Comparison of ENCODE assay signal across 16 cellular contexts in the genomic region with DNA sequence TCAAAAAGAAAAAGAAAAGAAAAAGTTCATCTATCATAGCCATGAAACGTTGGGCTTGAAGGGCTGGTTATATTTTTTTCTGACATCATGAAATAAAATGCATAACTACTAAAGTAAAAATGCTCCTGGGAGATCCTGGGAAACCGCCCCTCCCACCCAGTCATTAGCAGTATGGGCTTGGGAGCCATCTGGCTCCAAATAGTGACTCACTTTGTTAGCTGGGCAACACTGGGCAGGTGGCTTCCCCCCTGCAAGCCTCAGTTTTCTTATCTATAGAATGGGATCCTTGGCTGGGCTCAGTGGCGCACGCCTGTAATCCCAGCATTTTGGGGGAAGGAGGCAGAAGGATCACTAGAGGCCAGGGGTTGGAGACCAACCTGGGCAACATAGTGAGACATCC.
A peak's percentile ranks its signal among the peaks of the same experiment; 100 is the strongest.
DNase-seq lines count a peak whose midpoint lies in the region; ATAC-seq and TF ChIP-seq lines count a peak whose summit lies in the region.
"Had no signal": no experiment of that assay in that cellular context is flagged by ENCODE, and none has a peak within 500 bp of the region (broad histone marks: within the 10 kb centered on the region; RNA-seq: fewer than 3 reads in every experiment).

No MANE protein-coding gene starts in this region.

- H3K27ac ChIP-seq in WERI-Rb-1, result no peak overlapping the region
- H3K27ac ChIP-seq: BLaER1 had no signal

- no peak overlapping the region for H3K27ac Mint-ChIP-seq in activated naive CD4-positive, alpha-beta T cell treated with anti-CD3 and anti-CD28 coated beads, Interleukin-2, amount 10 ng/mL, durations not matched to agents 7 days and 5 days
- H3K27ac Mint-ChIP-seq: CD8-positive, alpha-beta memory T cell; T-helper 1 cell treated with Interleukin-12 subunit alpha and Interleukin-12 subunit beta and Interleukin-4 antibody, amounts not matched to agents 30 μg/mL and 1 μg/mL, for 36 hours had no signal

- H3K27me3 ChIP-seq in H7 (ENCODE audit: control insufficient read depth, insufficient read depth, low read length) (no peaks in the 10 kb centered on the region), WERI-Rb-1 (ENCODE audit: insufficient read depth, low read depth, severe bottlenecking) (no peaks in the 10 kb centered on the region)
- H3K27me3 ChIP-seq: BLaER1 had no signal

- H3K4me3 ChIP-seq in H7 (ENCODE audit: insufficient read depth, low read depth, low read length) (no peak overlapping the region), WERI-Rb-1 (ENCODE audit: low read depth, low read length) (no peak overlapping the region)
- H3K4me3 ChIP-seq: BLaER1 had no signal

- H3K4me1 Mint-ChIP-seq in activated naive CD4-positive, alpha-beta T cell treated with anti-CD3 and anti-CD28 coated beads, Interleukin-2, amount 10 ng/mL, durations not matched to agents 7 days and 5 days, result no peaks in the 10 kb centered on the region
- H3K4me1 Mint-ChIP-seq: CD8-positive, alpha-beta memory T cell had no signal

- H3K4me3 Mint-ChIP-seq in activated naive CD4-positive, alpha-beta T cell treated with anti-CD3 and anti-CD28 coated beads, Interleukin-2, amount 10 ng/mL, durations not matched to agents 7 days and 5 days, result no peak overlapping the region
- H3K4me3 Mint-ChIP-seq: CD8-positive, alpha-beta memory T cell; T-helper 1 cell treated with Interleukin-12 subunit alpha and Interleukin-12 subunit beta and Interleukin-4 antibody, amounts not matched to agents 30 μg/mL and 1 μg/mL, for 36 hours had no signal

- ATAC-seq in GM21529 (IDR thresholded peaks at IDR 0.05; ENCODE audit: unreplicated experiment), result no peak

- H3K9me3 Mint-ChIP-seq in activated naive CD4-positive, alpha-beta T cell treated with anti-CD3 and anti-CD28 coated beads, Interleukin-2, amount 10 ng/mL, durations not matched to agents 7 days and 5 days, result no peaks in the 10 kb centered on the region
- H3K9me3 Mint-ChIP-seq: CD8-positive, alpha-beta memory T cell; T-helper 1 cell treated with Interleukin-12 subunit alpha and Interleukin-12 subunit beta and Interleukin-4 antibody, amounts not matched to agents 30 μg/mL and 1 μg/mL, for 36 hours had no signal

- H3K36me3 ChIP-seq in H7 (replicated peaks; ENCODE audit: control insufficient read depth, insufficient read depth, low read length), result no peaks in the 10 kb centered on the region
- no peaks in the 10 kb centered on the region for H3K36me3 ChIP-seq in WERI-Rb-1
- H3K36me3 ChIP-seq: BLaER1 had no signal

- H3K9me3 ChIP-seq in WERI-Rb-1 (ENCODE audit: severe bottlenecking), result no peaks in the 10 kb centered on the region
- H3K9me3 ChIP-seq: BLaER1 had no signal

- DNase-seq in NCI-H82 (lab: John Stamatoyannopoulos, UW) (peak; percentile 38), NCI-H82 treated with DMSO at 0.1 percent for 48 hours (lab: John Stamatoyannopoulos, UW; ENCODE audit: unreplicated experiment) (no peak), H7 (peak; percentile 50), amniotic epithelial cell (ENCODE audit: low read depth) (peak; percentile 16), WERI-Rb-1 (no peak)
- no peak for DNase-seq in activated naive CD4-positive, alpha-beta T cell treated with anti-CD3 and anti-CD28 coated beads, Interleukin-2, amount 10 ng/mL, durations not matched to agents 7 days and 5 days
- DNase-seq: CD8-positive, alpha-beta memory T cell; HCEC 1CT; NCI-H1105; NCI-H2081; NCI-H748 treated with DMSO at 0.1 percent for 48 hours; OCI-M1; RPMI8226 had no signal

- CTCF ChIA-PET in activated naive CD4-positive, alpha-beta T cell treated with anti-CD3 and anti-CD28 coated beads, Interleukin-2, amount 10 ng/mL, durations not matched to agents 7 days and 5 days (lab: Charles Lee), result interaction anchor here (0.6 kb wide), 1 partner anchor 236 kb away, joined by 4 read pairs; no protein-coding TSS in a partner anchor

- no peak for TF ChIP-seq CTCF in WERI-Rb-1 (IDR thresholded peaks at IDR 0.05; ENCODE audit: low read depth, low read length)

- no peaks in the 10 kb centered on the region for H3K27me3 Mint-ChIP-seq in activated naive CD4-positive, alpha-beta T cell treated with anti-CD3 and anti-CD28 coated beads, Interleukin-2, amount 10 ng/mL, durations not matched to agents 7 days and 5 days

- H3K36me3 Mint-ChIP-seq in activated naive CD4-positive, alpha-beta T cell treated with anti-CD3 and anti-CD28 coated beads, Interleukin-2, amount 10 ng/mL, durations not matched to agents 7 days and 5 days, result no peaks in the 10 kb centered on the region

Comparison
In these comparisons a context has a peak if more than half of its experiments do, and no peak if none do; other contexts are left out.
1. DNase-seq: peak in NCI-H82 (single experiment), H7 (single experiment) and amniotic epithelial cell (single experiment); none in NCI-H82 treated with DMSO at 0.1 percent for 48 hours (single experiment), activated naive CD4-positive, alpha-beta T cell treated with anti-CD3 and anti-CD28 coated beads, Interleukin-2, amount 10 ng/mL, durations not matched to agents 7 days and 5 days (single experiment) and WERI-Rb-1 (single experiment).